Comparison of ENCODE assay signal across 21 cellular contexts in the genomic region with DNA sequence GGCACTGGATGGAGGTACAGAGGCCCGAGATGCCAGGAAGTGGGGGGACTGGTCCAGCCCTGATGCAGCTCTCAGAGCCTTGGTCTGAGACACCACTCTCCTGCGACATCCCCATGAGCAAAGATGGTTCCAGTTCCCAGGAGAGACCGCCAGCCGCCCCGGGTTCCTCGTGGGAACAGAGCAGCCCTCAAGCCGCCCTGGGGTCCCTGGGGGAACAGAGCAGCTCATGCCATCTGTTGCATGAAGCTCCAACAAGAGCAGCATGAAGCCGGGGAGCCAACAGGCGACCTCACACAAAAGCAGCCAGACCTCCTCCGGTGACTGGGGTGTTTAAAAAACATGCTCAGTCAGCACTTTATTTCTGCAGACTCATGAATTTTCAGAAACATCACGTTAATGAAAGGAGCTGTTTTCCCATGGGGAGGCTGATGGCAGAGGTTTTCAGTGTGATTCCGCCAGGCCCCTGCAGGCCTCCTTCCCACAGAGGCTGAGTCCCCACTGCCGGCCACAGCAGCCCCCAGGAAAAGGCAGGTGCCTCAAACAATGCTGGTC. TPM values are rescaled to one million over a fixed set of nuclear protein-coding genes. Genes with fewer than 3 reads are reported as not detected.
"Had no signal": no experiment of that assay in that cellular context is flagged by ENCODE, and none has a peak within 500 bp of the region (broad histone marks: within the 10 kb centered on the region; RNA-seq: fewer than 3 reads in every experiment).

No MANE protein-coding gene starts in this region.

- DNase-seq: activated CD4-positive, alpha-beta T cell treated with anti-CD3 and anti-CD28 coated beads, Interleukin-2, amount 50 U/mL, for 4 hours; activated effector memory CD4-positive, alpha-beta T cell treated with anti-CD3 and anti-CD28 coated beads, Interleukin-2, amount 50 U/mL, for 16 hours; activated T-cell treated with anti-CD3 and anti-CD28 coated beads, Interleukin-2, amount 50 U/mL, for 72 hours; colonic mucosa; erythroblast; head of caudate nucleus; lower lobe of right lung; naive thymus-derived CD8-positive, alpha-beta T cell; ovary; psoas muscle; right cardiac atrium; stimulated activated CD4-positive, alpha-beta T cell treated with anti-CD3 and anti-CD28 coated beads, Interleukin-2, amount 100 ng/mL, for 48 hours; stomach had no signal

- H3K9me3 ChIP-seq: colonic mucosa, ovary had no signal

- ATAC-seq: activated T-cell treated with anti-CD3 and anti-CD28 coated beads, Interleukin-2, amount 50 U/mL, for 72 hours; lower lobe of right lung; naive thymus-derived CD8-positive, alpha-beta T cell; psoas muscle; right cardiac atrium had no signal

- H3K36me3 ChIP-seq: ascending aorta, colonic mucosa, lower lobe of right lung, ovary, stomach had no signal

- H3K27me3 ChIP-seq: ascending aorta, colonic mucosa, ovary had no signal

- H3K4me1 ChIP-seq: ascending aorta, colonic mucosa, lower lobe of right lung, psoas muscle, stomach had no signal

- H3K4me3 ChIP-seq: ascending aorta, colonic mucosa, lower lobe of right lung, ovary, psoas muscle, skin epidermis, stomach had no signal

- H3K27ac ChIP-seq: ascending aorta, colonic mucosa, lower lobe of right lung, ovary, psoas muscle, skin epidermis, stomach had no signal

RNA-seq across cellular contexts. Expression of a gene that starts 6.2 kb away (rescaled TPM):
- total RNA-seq: activated CD8-positive, alpha-beta memory T cell treated with anti-CD3 and anti-CD28 coated beads for 36 hours; activated T-cell treated with anti-CD3 and anti-CD28 coated beads, Interleukin-2, amount 50 U/mL, for 72 hours; ascending aorta; frontal cortex; lower lobe of right lung; mesenteric fat pad; naive thymus-derived CD8-positive, alpha-beta T cell; ovary; psoas muscle; right cardiac atrium; stomach; temporal lobe had no signal
- polyA plus RNA-seq: adipose tissue; keratinocyte; naive thymus-derived CD8-positive, alpha-beta T cell; ovary; psoas muscle; right cardiac atrium; stomach had no signal

RNA-seq across cellular contexts. Expression of a gene that starts 30.0 kb away (rescaled TPM):
- total RNA-seq: activated CD8-positive, alpha-beta memory T cell treated with anti-CD3 and anti-CD28 coated beads for 36 hours; activated T-cell treated with anti-CD3 and anti-CD28 coated beads, Interleukin-2, amount 50 U/mL, for 72 hours; ascending aorta; frontal cortex; lower lobe of right lung; naive thymus-derived CD8-positive, alpha-beta T cell; psoas muscle; right cardiac atrium had no signal
- polyA plus RNA-seq: keratinocyte; naive thymus-derived CD8-positive, alpha-beta T cell; ovary; right cardiac atrium had no signal
